ENCODE assay signal across 1 cellular context in genomic region chr3:133747907-133748639, GRCh38.
TF ChIP-seq lines count a peak whose summit lies in the region.

No MANE protein-coding gene starts in this region.

TF ChIP-seq in HepG2, 621 proteins besides CTCF, POLR2A, EP300 and RAD21 (continued from another document and continues in another):
- 0 out of 2 replicates have a peak, but pooled peaks have one; percentile 14 for TF ChIP-seq PAXIP1 (CRISPR knock-in tag; conservative IDR thresholded peaks at IDR 0.05)
- TF ChIP-seq FUBP1 (CRISPR knock-in tag; IDR thresholded peaks at IDR 0.05; ENCODE audit: borderline replicate concordance) = no peak
- TF ChIP-seq ZNF749 (CRISPR knock-in tag; IDR thresholded peaks at IDR 0.05; ENCODE audit: borderline replicate concordance) = no peak
- peak; percentile 60 for TF ChIP-seq POLR2G (IDR thresholded peaks at IDR 0.05; ENCODE audit: low read depth, low read length)
- 0 out of 2 replicates have a peak, but pooled peaks have one; percentile 27 for TF ChIP-seq UBTF (CRISPR knock-in tag; IDR thresholded peaks at IDR 0.05)
- TF ChIP-seq PCBP1 (IDR thresholded peaks at IDR 0.05; ENCODE audit: borderline replicate concordance, low read depth, low read length) = no peak
- TF ChIP-seq PATZ1 (CRISPR knock-in tag; IDR thresholded peaks at IDR 0.05) = peak; percentile 67
- peak; percentile 72 for TF ChIP-seq AGO2 (optimal IDR thresholded peaks at IDR 0.05; ENCODE audit: low read depth, low read length)
- peak; percentile 74; the same call in 1 of the 2 replicates for TF ChIP-seq SIN3A (IDR thresholded peaks at IDR 0.05; ENCODE audit: borderline replicate concordance, low read depth, low read length)
- TF ChIP-seq ZMAT3 (CRISPR knock-in tag; conservative IDR thresholded peaks at IDR 0.05) = 0 out of 2 replicates have a peak, but pooled peaks have one; percentile 24
- peak; percentile 49; the same call in 1 of the 2 replicates for TF ChIP-seq GZF1 (CRISPR knock-in tag; IDR thresholded peaks at IDR 0.05)
- TF ChIP-seq TMF1 (CRISPR knock-in tag; IDR thresholded peaks at IDR 0.05; ENCODE audit: low read depth) = no peak
- TF ChIP-seq SCMH1 (CRISPR knock-in tag; IDR thresholded peaks at IDR 0.05; ENCODE audit: borderline replicate concordance) = no peak
- peak; percentile 53 for TF ChIP-seq CEBPG (CRISPR knock-in tag; IDR thresholded peaks at IDR 0.05)
- TF ChIP-seq ZNF224 (CRISPR knock-in tag; IDR thresholded peaks at IDR 0.05) = no peak
- TF ChIP-seq ZNF609 (CRISPR knock-in tag; IDR thresholded peaks at IDR 0.05; ENCODE audit: borderline replicate concordance) = peak; percentile 31; the same call in 1 of the 2 replicates
- 0 out of 2 replicates have a peak, but pooled peaks have one; percentile 85 for TF ChIP-seq FOXO4 (CRISPR knock-in tag; conservative IDR thresholded peaks at IDR 0.05)
- TF ChIP-seq MXI1 (IDR thresholded peaks at IDR 0.05; ENCODE audit: borderline replicate concordance, low read depth, low read length) = no peak
- 0 out of 2 replicates have a peak, but pooled peaks have one; percentile 48 for TF ChIP-seq ZNF329 (CRISPR knock-in tag; IDR thresholded peaks at IDR 0.05; ENCODE audit: low read depth)
- TF ChIP-seq ZGPAT (CRISPR knock-in tag; IDR thresholded peaks at IDR 0.05) = no peak
- TF ChIP-seq IRF9 (CRISPR knock-in tag; IDR thresholded peaks at IDR 0.05; ENCODE audit: borderline replicate concordance) = 0 out of 2 replicates have a peak, but pooled peaks have one; percentile 49
- peak; percentile 63; the same call in 1 of the 2 replicates for TF ChIP-seq ARID4A (CRISPR knock-in tag; IDR thresholded peaks at IDR 0.05; ENCODE audit: borderline replicate concordance)
- TF ChIP-seq SMAD9 (CRISPR knock-in tag; IDR thresholded peaks at IDR 0.05) = no peak
- 0 out of 2 replicates have a peak, but pooled peaks have one; percentile 15 for TF ChIP-seq KAT7 (CRISPR knock-in tag; IDR thresholded peaks at IDR 0.05; ENCODE audit: borderline replicate concordance)
